8 cellular contexts compared by ENCODE assay signal in genomic region chr13:113297370-113297871, GRCh38. TPM values are rescaled to one million over a fixed set of nuclear protein-coding genes. Genes with fewer than 3 reads are reported as not detected.
DNase-seq lines count a peak whose midpoint lies in the region; ATAC-seq lines count a peak whose summit lies in the region.

No MANE protein-coding gene starts in this region.

- peaks cover 27% of the 10 kb centered on the region for H3K4me1 Mint-ChIP-seq in activated naive CD8-positive, alpha-beta T cell treated with anti-CD3 and anti-CD28 coated beads for 36 hours

- ATAC-seq in GM18511 (IDR thresholded peaks at IDR 0.05; ENCODE audit: unreplicated experiment): peak; percentile 44
- ATAC-seq in HG02623 (IDR thresholded peaks at IDR 0.05; ENCODE audit: unreplicated experiment): peak; percentile 31

- H3K27ac Mint-ChIP-seq in activated naive CD8-positive, alpha-beta T cell treated with anti-CD3 and anti-CD28 coated beads for 36 hours: peak overlapping the region; percentile 94

- peaks cover 11% of the 10 kb centered on the region for H3K36me3 Mint-ChIP-seq in activated naive CD8-positive, alpha-beta T cell treated with anti-CD3 and anti-CD28 coated beads for 36 hours

- peaks cover 5% of the 10 kb centered on the region for H3K9me3 Mint-ChIP-seq in activated naive CD8-positive, alpha-beta T cell treated with anti-CD3 and anti-CD28 coated beads for 36 hours

- peak overlapping the region; percentile 96 for H3K4me3 Mint-ChIP-seq in activated naive CD8-positive, alpha-beta T cell treated with anti-CD3 and anti-CD28 coated beads for 36 hours

- peaks cover 17% of the 10 kb centered on the region for H3K27me3 Mint-ChIP-seq in activated naive CD8-positive, alpha-beta T cell treated with anti-CD3 and anti-CD28 coated beads for 36 hours

- DNase-seq in RKO (ENCODE audit: low spot score) (peak; percentile 30), iris pigment epithelial cell (ENCODE audit: low read depth) (peak; percentile 49), NCI-H2081 (lab: John Stamatoyannopoulos, UW) (no peak), NCI-H2227 (lab: John Stamatoyannopoulos, UW; ENCODE audit: unreplicated experiment) (no peak)
- DNase-seq in activated naive CD8-positive, alpha-beta T cell treated with anti-CD3 and anti-CD28 coated beads for 36 hours: peak; percentile 55
- DNase-seq in stimulated activated CD4-positive, alpha-beta T cell treated with anti-CD3 and anti-CD28 coated beads, Interleukin-4, amount 100 ng/mL, for 24 hours: peak; percentile 47

RNA-seq across cellular contexts. Expression of gene LAMP1, which starts 0.4 kb away (rescaled TPM):
- total RNA-seq in activated naive CD8-positive, alpha-beta T cell treated with anti-CD3 and anti-CD28 coated beads for 36 hours: 10 to 100 TPM; 58.4 to 61.2 TPM

Comparison
In these comparisons a context has a peak if more than half of its experiments do, and no peak if none do; other contexts are left out.
1. DNase-seq: peak in RKO (single experiment), activated naive CD8-positive, alpha-beta T cell treated with anti-CD3 and anti-CD28 coated beads for 36 hours (single experiment), iris pigment epithelial cell (single experiment) and stimulated activated CD4-positive, alpha-beta T cell treated with anti-CD3 and anti-CD28 coated beads, Interleukin-4, amount 100 ng/mL, for 24 hours (single experiment); none in NCI-H2081 (0 of 2) and NCI-H2227 (single experiment).